In the genomic region with DNA sequence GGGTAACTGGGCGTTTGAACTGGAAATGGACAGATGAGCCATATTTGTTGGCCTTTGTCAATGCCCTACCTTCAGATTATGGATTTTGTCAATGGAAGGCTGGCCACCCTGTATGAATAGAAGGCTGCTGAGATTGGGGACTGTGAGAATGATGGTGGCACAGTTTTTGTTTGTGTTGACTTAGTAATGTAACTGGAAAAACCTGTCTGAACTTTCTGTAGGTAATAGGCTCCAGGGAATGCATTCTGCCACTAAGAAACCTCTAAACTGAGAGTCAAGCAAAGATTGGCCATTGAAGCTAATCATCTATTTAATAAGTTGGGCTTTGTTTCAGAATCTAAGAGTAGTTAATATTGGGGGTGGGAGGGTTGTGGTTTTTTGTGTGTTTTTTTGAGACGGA, we compare ENCODE assay signal across 25 cellular contexts.
DNase-seq lines count a peak whose midpoint lies in the region; ATAC-seq and TF ChIP-seq lines count a peak whose summit lies in the region.
"Had no signal": no experiment of that assay in that cellular context is flagged by ENCODE, and none has a peak within 500 bp of the region (broad histone marks: within the 10 kb centered on the region; RNA-seq: fewer than 3 reads in every experiment).

No MANE protein-coding gene starts in this region.

- H3K4me2 ChIP-seq in PC-3 (ENCODE audit: low read length): no peak overlapping the region
- H3K4me2 ChIP-seq: KMS-11 had no signal

- H3K9me3 Mint-ChIP-seq in Calu3 (ENCODE audit: low read depth, unreplicated experiment): no peaks in the 10 kb centered on the region
- no peaks in the 10 kb centered on the region for H3K9me3 Mint-ChIP-seq in activated CD4-positive, alpha-beta T cell treated with anti-CD3 and anti-CD28 coated beads for 36 hours (ENCODE audit: low read depth)
- H3K9me3 Mint-ChIP-seq: stimulated activated naive CD8-positive, alpha-beta T cell treated with anti-CD3 and anti-CD28 coated beads, Interleukin-15, Interleukin-2, amounts not matched to agents 100 ng/mL and 50 ng/mL, for 24 hours had no signal

- H3K27ac ChIP-seq in PC-3 (ENCODE audit: low read length): no peak overlapping the region
- peak overlapping the region in 3 of 4 donors; percentile 59 to 84 (median 70) for H3K27ac ChIP-seq in esophagus squamous epithelium
- H3K27ac ChIP-seq: brain microvascular endothelial cell, epithelial cell of prostate, KMS-11 had no signal

- DNase-seq in Calu3: no peak
- peak; percentile 42 for DNase-seq in PC-3
- DNase-seq in esophagus squamous epithelium (lab: John Stamatoyannopoulos, UW): no peak
- DNase-seq in skeletal muscle cell (ENCODE audit: low read depth): no peak
- DNase-seq in activated CD4-positive, alpha-beta T cell treated with anti-CD3 and anti-CD28 coated beads for 36 hours: no peak
- DNase-seq in NCI-H128 (lab: John Stamatoyannopoulos, UW; ENCODE audit: unreplicated experiment): no peak
- DNase-seq in SKM-1 (lab: John Stamatoyannopoulos, UW; ENCODE audit: unreplicated experiment): no peak
- DNase-seq: ACHN; activated CD4-positive, alpha-beta T cell treated with anti-CD3 and anti-CD28 coated beads, Interleukin-2, amount 50 U/mL, for 4 hours; activated CD4-positive, CD25-positive, alpha-beta regulatory T cell; activated naive CD4-positive, alpha-beta T cell treated with Interleukin-2 at 50 U/mL for 16 hours; adrenal gland; brain microvascular endothelial cell; head of caudate nucleus; NCI-H1694 treated with DMSO at 0.1 percent for 48 hours; NCI-H2227 treated with DMSO at 0.1 percent for 48 hours; NCI-H774; right lobe of liver; RPMI8226 had no signal

- H3K36me3 ChIP-seq in PC-3 (ENCODE audit: low read depth, low read length) (peaks cover 2% of the 10 kb centered on the region; the same call in 1 of the 2 replicates), esophagus squamous epithelium (peaks cover 0 to 4% (median 0%) of the 10 kb centered on the region in 3 donors)
- H3K36me3 ChIP-seq: adrenal gland, brain microvascular endothelial cell, right lobe of liver had no signal

- H3K4me1 Mint-ChIP-seq in Calu3 (ENCODE audit: low read depth, unreplicated experiment): peaks cover 59% of the 10 kb centered on the region
- peaks cover 20% of the 10 kb centered on the region for H3K4me1 Mint-ChIP-seq in activated CD4-positive, alpha-beta T cell treated with anti-CD3 and anti-CD28 coated beads for 36 hours

- TF ChIP-seq POLR2A in esophagus squamous epithelium (IDR thresholded peaks at IDR 0.05): no peak

- H3K36me3 Mint-ChIP-seq in Calu3 (ENCODE audit: insufficient read depth, unreplicated experiment): peaks cover 13% of the 10 kb centered on the region
- H3K36me3 Mint-ChIP-seq in activated CD4-positive, alpha-beta T cell treated with anti-CD3 and anti-CD28 coated beads for 36 hours (ENCODE audit: low read depth): no peaks in the 10 kb centered on the region

- POLR2A ChIA-PET in PC-3 (lab: Charles Lee; ENCODE audit: unreplicated experiment): no interaction called here
- POLR2A ChIA-PET in activated CD4-positive, alpha-beta T cell treated with anti-CD3 and anti-CD28 coated beads for 36 hours (lab: Charles Lee): interaction anchor here (0.6 kb wide), 1 partner anchor 84 kb away, joined by 3 read pairs; no protein-coding TSS in a partner anchor

- no peaks in the 10 kb centered on the region for H3F3A ChIP-seq in PC-3 (ENCODE audit: low read length, unreplicated experiment)

- TF ChIP-seq CTCF in Calu3 (IDR thresholded peaks at IDR 0.05; ENCODE audit: unreplicated experiment) (no peak), PC-3 (conservative IDR thresholded peaks at IDR 0.05; ENCODE audit: low read depth, low read length) (no peak), esophagus squamous epithelium (IDR thresholded peaks at IDR 0.05) (no peak)

- peak overlapping the region; percentile 70 for H3K27ac Mint-ChIP-seq in Calu3 (ENCODE audit: unreplicated experiment)
- no peak overlapping the region for H3K27ac Mint-ChIP-seq in activated CD4-positive, alpha-beta T cell treated with anti-CD3 and anti-CD28 coated beads for 36 hours
- H3K27ac Mint-ChIP-seq: stimulated activated naive CD8-positive, alpha-beta T cell treated with anti-CD3 and anti-CD28 coated beads, Interleukin-15, Interleukin-2, amounts not matched to agents 100 ng/mL and 50 ng/mL, for 24 hours had no signal

- BruUV-seq in Calu3 (replicated peaks; lab: Mats Ljungman, UMichigan) (no TSS peak), PC-3 (replicated peaks; lab: Mats Ljungman, UMichigan) (no TSS peak)

- no peak overlapping the region for H3K4me3 ChIP-seq in PC-3 (ENCODE audit: low read length)
- H3K4me3 ChIP-seq in esophagus squamous epithelium: peak overlapping the region in 2 of 4 donors; percentile 35 to 47
- peak overlapping the region; percentile 37 for H3K4me3 ChIP-seq in skeletal muscle cell (ENCODE audit: low read depth, low read length)
- H3K4me3 ChIP-seq: adrenal gland, right lobe of liver had no signal

- CTCF ChIA-PET in Calu3 (lab: Charles Lee): no interaction called here
- CTCF ChIA-PET in PC-3 (lab: Charles Lee): no interaction called here
- CTCF ChIA-PET in activated CD4-positive, alpha-beta T cell treated with anti-CD3 and anti-CD28 coated beads for 36 hours (lab: Charles Lee): interaction anchor here (0.6 kb wide), 1 partner anchor 13 kb away, joined by 3 read pairs; no protein-coding TSS in a partner anchor

- 90 to 92% methylated on average over 2 of the region's 2 CpGs for WGBS in esophagus squamous epithelium, 2 donors

- no peaks in the 10 kb centered on the region for H4K20me1 ChIP-seq in PC-3 (ENCODE audit: low read length)

- no peak overlapping the region for H3K9ac ChIP-seq in PC-3 (ENCODE audit: low read length)
- H3K9ac ChIP-seq: KMS-11 had no signal

- H3K27me3 Mint-ChIP-seq in Calu3 (ENCODE audit: unreplicated experiment): no peaks in the 10 kb centered on the region
- no peaks in the 10 kb centered on the region for H3K27me3 Mint-ChIP-seq in activated CD4-positive, alpha-beta T cell treated with anti-CD3 and anti-CD28 coated beads for 36 hours
- H3K27me3 Mint-ChIP-seq: stimulated activated naive CD8-positive, alpha-beta T cell treated with anti-CD3 and anti-CD28 coated beads, Interleukin-15, Interleukin-2, amounts not matched to agents 100 ng/mL and 50 ng/mL, for 24 hours had no signal

- no peak overlapping the region for H3K4me3 Mint-ChIP-seq in Calu3 (ENCODE audit: low read depth, unreplicated experiment)
- H3K4me3 Mint-ChIP-seq in activated CD4-positive, alpha-beta T cell treated with anti-CD3 and anti-CD28 coated beads for 36 hours: no peak overlapping the region
- H3K4me3 Mint-ChIP-seq: stimulated activated naive CD8-positive, alpha-beta T cell treated with anti-CD3 and anti-CD28 coated beads, Interleukin-15, Interleukin-2, amounts not matched to agents 100 ng/mL and 50 ng/mL, for 24 hours had no signal

- peaks cover 28% of the 10 kb centered on the region for H3K4me1 ChIP-seq in PC-3 (ENCODE audit: insufficient read depth, low read length)
- H3K4me1 ChIP-seq in esophagus squamous epithelium: peaks cover 23 to 91% (median 50%) of the 10 kb centered on the region in 3 donors

- no peak overlapping the region for H2AFZ ChIP-seq in PC-3 (ENCODE audit: low read length)

- H3K9me3 ChIP-seq in PC-3 (ENCODE audit: low read length) (no peaks in the 10 kb centered on the region), esophagus squamous epithelium (no peaks in the 10 kb centered on the region)
- H3K9me3 ChIP-seq: adrenal gland, right lobe of liver, tibial nerve had no signal

- intact Hi-C loops in Calu3 (cut with micrococcal nuclease; ENCODE audit: unreplicated experiment) (no loop called here), PC-3 (cut with micrococcal nuclease) (no loop called here), esophagus squamous epithelium (cut with DNase I) (loop anchor here (10.0 kb wide), 1 partner anchor 93 kb away; the partner anchor contains the start of gene FOXO3)
- intact Hi-C loops in activated CD4-positive, alpha-beta T cell treated with anti-CD3 and anti-CD28 coated beads for 36 hours (cut with DNase I, micrococcal nuclease): no loop called here

- ATAC-seq in PC-3 (no peak), HG03045 (IDR thresholded peaks at IDR 0.05; ENCODE audit: unreplicated experiment) (no peak)
- no peak for ATAC-seq in activated CD4-positive, alpha-beta T cell treated with anti-CD3 and anti-CD28 coated beads for 36 hours
- ATAC-seq: HCT116, right lobe of liver had no signal

- no peaks in the 10 kb centered on the region for H3K9me2 ChIP-seq in PC-3 (replicated peaks; ENCODE audit: low read length)

- peaks cover 84% of the 10 kb centered on the region for H3K79me2 ChIP-seq in PC-3 (ENCODE audit: low read length)

- no peaks in the 10 kb centered on the region for H3K27me3 ChIP-seq in PC-3 (ENCODE audit: low read length)
- H3K27me3 ChIP-seq in esophagus squamous epithelium: no peaks in the 10 kb centered on the region
- H3K27me3 ChIP-seq: adrenal gland, brain microvascular endothelial cell, right lobe of liver, tibial nerve had no signal
